In the genomic region with DNA sequence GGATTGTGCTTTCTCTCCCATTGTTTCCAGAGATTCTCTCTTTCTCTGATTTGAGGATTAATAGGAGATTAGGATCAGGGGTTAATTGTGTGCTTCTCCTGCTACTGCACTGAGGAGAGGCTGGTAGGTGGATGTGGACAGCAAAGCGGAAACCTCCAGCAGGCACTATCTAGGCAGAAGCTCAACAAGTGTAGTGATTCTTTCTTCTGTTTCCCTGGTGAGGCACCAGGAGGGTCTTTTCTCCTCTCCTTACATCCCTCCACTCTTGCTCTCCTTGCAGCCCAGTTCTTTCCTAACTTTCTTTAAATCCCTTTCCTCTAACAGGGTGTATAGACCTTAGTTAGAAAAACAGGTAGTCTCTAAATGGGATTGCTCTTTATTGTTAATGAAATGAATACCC, we compare ENCODE assay signal across 15 cellular contexts. TPM values are rescaled to one million over a fixed set of nuclear protein-coding genes. Genes with fewer than 3 reads are reported as not detected.
DNase-seq lines count a peak whose midpoint lies in the region; ATAC-seq and TF ChIP-seq lines count a peak whose summit lies in the region.
"Had no signal": no experiment of that assay in that cellular context is flagged by ENCODE, and none has a peak within 500 bp of the region (broad histone marks: within the 10 kb centered on the region; RNA-seq: fewer than 3 reads in every experiment).

No MANE protein-coding gene starts in this region.

- DNase-seq in right cardiac atrium (no peak), left ventricle myocardium superior (no peak), prostate gland (ENCODE audit: low spot score) (no peak), NCI-H2196 (lab: John Stamatoyannopoulos, UW; ENCODE audit: unreplicated experiment) (no peak), NCI-H146 (lab: John Stamatoyannopoulos, UW) (no peak), GM20000 (ENCODE audit: low spot score) (no peak)
- no peak for DNase-seq in activated effector memory CD4-positive, alpha-beta T cell treated with anti-CD3 and anti-CD28 coated beads, Interleukin-2, amount 50 U/mL, for 16 hours
- DNase-seq: ACHN; activated CD8-positive, alpha-beta T cell treated with anti-CD3 and anti-CD28 coated beads, Interleukin-2, amount 10 ng/mL, durations not matched to agents 7 days and 5 days; EL; foreskin melanocyte; Karpas-422; NCI-H2171 treated with DMSO at 0.1 percent for 48 hours; NK-92 treated with Interleukin-12 subunit alpha and Interleukin-12 subunit beta, amount 100 ng/mL, for 24 hours had no signal

- no peak for TF ChIP-seq POLR2A in prostate gland (IDR thresholded peaks at IDR 0.05)

- no peak for ATAC-seq in right cardiac atrium
- no peak for ATAC-seq in left ventricle myocardium superior
- ATAC-seq: activated CD8-positive, alpha-beta T cell treated with anti-CD3 and anti-CD28 coated beads, Interleukin-2, amount 10 ng/mL, durations not matched to agents 7 days and 5 days had no signal

- H3K36me3 ChIP-seq in ectodermal cell (ENCODE audit: control insufficient read depth, insufficient read depth, low read length): no peaks in the 10 kb centered on the region
- no peaks in the 10 kb centered on the region for H3K36me3 ChIP-seq in prostate gland

- no peak for TF ChIP-seq CTCF in prostate gland (IDR thresholded peaks at IDR 0.05)
- no peak for TF ChIP-seq CTCF in GM20000 (IDR thresholded peaks at IDR 0.05; ENCODE audit: extremely low read depth, missing control alignments)

- H3K9me3 ChIP-seq in right cardiac atrium (ENCODE audit: control insufficient read depth, low read length) (no peaks in the 10 kb centered on the region), ectodermal cell (ENCODE audit: control insufficient read depth, low read length) (no peaks in the 10 kb centered on the region), prostate gland (no peaks in the 10 kb centered on the region)

- H3K27me3 ChIP-seq in right cardiac atrium (ENCODE audit: control insufficient read depth, insufficient read depth) (no peaks in the 10 kb centered on the region), ectodermal cell (ENCODE audit: control insufficient read depth, insufficient read depth, low read length, poor library complexity, severe bottlenecking) (peaks cover 54% of the 10 kb centered on the region), prostate gland (replicated peaks; ENCODE audit: insufficient read depth) (no peaks in the 10 kb centered on the region)

- intact Hi-C loops in right cardiac atrium (cut with DNase I) (no loop called here), left ventricle myocardium superior (cut with micrococcal nuclease) (no loop called here), prostate gland (cut with DNase I) (loop anchor here (2.0 kb wide), 1 partner anchor 203 kb away; no protein-coding TSS in a partner anchor)

- H3K4me1 ChIP-seq in right cardiac atrium (ENCODE audit: control insufficient read depth, insufficient read depth, low read length) (peaks cover 12% of the 10 kb centered on the region), ectodermal cell (ENCODE audit: control insufficient read depth, insufficient read depth, low read length) (peaks cover 41% of the 10 kb centered on the region), prostate gland (replicated peaks) (no peaks in the 10 kb centered on the region)

- no peak overlapping the region for H3K4me3 ChIP-seq in right cardiac atrium (ENCODE audit: low read length)
- no peak overlapping the region for H3K4me3 ChIP-seq in ectodermal cell (ENCODE audit: insufficient read depth, low read depth, low read length)
- H3K4me3 ChIP-seq in prostate gland: no peak overlapping the region

- 80% methylated on average over 1 of the region's 1 CpG for WGBS in right cardiac atrium
- 21 to 35% methylated on average over 1 of the region's 1 CpG for WGBS in ectodermal cell, 2 experiments
- WGBS in prostate gland: 43% methylated on average over 1 of the region's 1 CpG

- H3K27ac ChIP-seq in right cardiac atrium (ENCODE audit: low read length) (peak overlapping the region; percentile 48), ectodermal cell (ENCODE audit: insufficient read depth, low read depth, low read length, poor library complexity, severe bottlenecking) (peak overlapping the region; percentile 11), prostate gland (peak overlapping the region; percentile 100)

RNA-seq across cellular contexts. Expression of gene ZBTB16, which starts 1.9 kb away (rescaled TPM):
- total RNA-seq in right cardiac atrium (10 to 100 TPM; 61.5 to 89.7 (median 79.4) TPM), left ventricle myocardium superior (67.3 TPM), prostate gland (100 to 1,000 TPM; 171 to 230 TPM)
- polyA plus RNA-seq in right cardiac atrium: 49.8 TPM
- 30.2 TPM for polyA plus RNA-seq in ectodermal cell (2013, experiment 1 of 4)
- 46.1 TPM for polyA plus RNA-seq in ectodermal cell (2013, experiment 2 of 4)
- polyA plus RNA-seq in ectodermal cell (2013, experiment 3 of 4): 26.6 TPM
- polyA plus RNA-seq in ectodermal cell (2013, experiment 4 of 4): 30.9 TPM

Comparison
In these comparisons a context has a peak if more than half of its experiments do, and no peak if none do; other contexts are left out.
1. H3K27ac ChIP-seq: peak in every context shown above with its lines; median percentile 100 in prostate gland; 48 in right cardiac atrium; 11 in ectodermal cell.